In the genomic region with DNA sequence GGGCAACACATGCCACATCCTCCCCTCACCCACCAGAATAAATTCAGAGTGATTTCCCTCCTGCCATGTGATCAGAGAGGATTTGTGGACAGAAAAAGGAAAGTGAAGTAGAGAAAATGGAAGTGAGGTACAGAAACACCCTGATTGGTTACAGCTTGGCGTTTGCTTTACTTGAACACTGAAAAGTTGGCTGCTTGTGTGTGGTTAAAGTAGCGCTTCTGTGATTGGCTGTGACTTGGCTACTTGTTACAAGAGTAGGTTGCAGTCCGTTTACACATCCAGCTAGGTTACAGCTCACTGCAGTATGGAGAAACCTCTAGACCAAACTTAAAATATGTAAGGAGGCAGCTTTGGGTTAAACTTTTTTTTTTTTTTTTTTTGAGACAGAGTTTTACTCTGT, we compare ENCODE assay signal across 11 cellular contexts.
DNase-seq lines count a peak whose midpoint lies in the region; ATAC-seq and TF ChIP-seq lines count a peak whose summit lies in the region.
"Had no signal": no experiment of that assay in that cellular context is flagged by ENCODE, and none has a peak within 500 bp of the region (broad histone marks: within the 10 kb centered on the region; RNA-seq: fewer than 3 reads in every experiment).

No MANE protein-coding gene starts in this region.

- peak overlapping the region in 1 of 2 donors; percentile 64 for H3K27ac ChIP-seq in right atrium auricular region
- H3K27ac ChIP-seq: skin epidermis, testis had no signal

- H3K9me3 ChIP-seq in right atrium auricular region = no peaks in the 10 kb centered on the region
- H3K9me3 ChIP-seq: testis had no signal

- H3K4me3 Mint-ChIP-seq in IgD-negative memory B cell = peak overlapping the region; percentile 54 to 89 (median 70)
- H3K4me3 Mint-ChIP-seq in stimulated activated naive B cell treated with anti-CD40 and anti-IgM and Interleukin-4, amounts not matched to agents 10 μg/mL and 1 μg/mL and 100 μg/mL, for 72 hours = peak overlapping the region in 1 of 2 donors; percentile 17
- H3K4me3 Mint-ChIP-seq: activated naive CD4-positive, alpha-beta T cell treated with anti-CD3 and anti-CD28 coated beads, Interleukin-2, amount 50 U/mL, for 24 hours had no signal

- no peaks in the 10 kb centered on the region for H3K4me1 ChIP-seq in right atrium auricular region
- H3K4me1 ChIP-seq: testis had no signal

- peak; percentile 68 for ATAC-seq in HG02678 (IDR thresholded peaks at IDR 0.05; ENCODE audit: unreplicated experiment)
- peak; percentile 21 to 69 for ATAC-seq in stimulated activated naive B cell treated with anti-CD40 and anti-IgM and Interleukin-4, amounts not matched to agents 10 μg/mL and 1 μg/mL and 100 μg/mL, for 72 hours (replicated peaks)

- H3K36me3 Mint-ChIP-seq in IgD-negative memory B cell = peaks cover 3% of the 10 kb centered on the region
- no peaks in the 10 kb centered on the region for H3K36me3 Mint-ChIP-seq in stimulated activated naive B cell treated with anti-CD40 and anti-IgM and Interleukin-4, amounts not matched to agents 10 μg/mL and 1 μg/mL and 100 μg/mL, for 72 hours
- H3K36me3 Mint-ChIP-seq: activated naive CD4-positive, alpha-beta T cell treated with anti-CD3 and anti-CD28 coated beads, Interleukin-2, amount 50 U/mL, for 24 hours had no signal

- TF ChIP-seq CTCF in right atrium auricular region (IDR thresholded peaks at IDR 0.05) = no peak

- H3K27me3 Mint-ChIP-seq in IgD-negative memory B cell = no peaks in the 10 kb centered on the region
- H3K27me3 Mint-ChIP-seq in stimulated activated naive B cell treated with anti-CD40 and anti-IgM and Interleukin-4, amounts not matched to agents 10 μg/mL and 1 μg/mL and 100 μg/mL, for 72 hours = no peaks in the 10 kb centered on the region
- H3K27me3 Mint-ChIP-seq: activated naive CD4-positive, alpha-beta T cell treated with anti-CD3 and anti-CD28 coated beads, Interleukin-2, amount 50 U/mL, for 24 hours had no signal

- no peak overlapping the region for H3K4me3 ChIP-seq in right atrium auricular region
- H3K4me3 ChIP-seq: skin epidermis, testis had no signal

- H3K4me1 Mint-ChIP-seq in IgD-negative memory B cell = peaks cover 14 to 18% (median 14%) of the 10 kb centered on the region in 3 donors
- H3K4me1 Mint-ChIP-seq in stimulated activated naive B cell treated with anti-CD40 and anti-IgM and Interleukin-4, amounts not matched to agents 10 μg/mL and 1 μg/mL and 100 μg/mL, for 72 hours = peaks cover 15 to 42% of the 10 kb centered on the region in 2 donors
- H3K4me1 Mint-ChIP-seq: activated naive CD4-positive, alpha-beta T cell treated with anti-CD3 and anti-CD28 coated beads, Interleukin-2, amount 50 U/mL, for 24 hours had no signal

- no peaks in the 10 kb centered on the region for H3K36me3 ChIP-seq in right atrium auricular region

- DNase-seq in NK-92 treated with Interleukin-12 subunit alpha and Interleukin-12 subunit beta, amount 100 ng/mL, for 24 hours (lab: John Stamatoyannopoulos, UW) = peak; percentile 20
- DNase-seq in NK-92 (lab: John Stamatoyannopoulos, UW; ENCODE audit: unreplicated experiment) (no peak), right atrium auricular region (ENCODE audit: low spot score) (no peak), iPS-NIHi11 (ENCODE audit: low spot score) (no peak), nucleus accumbens (lab: John Stamatoyannopoulos, UW) (no peak)
- peak; percentile 27 for DNase-seq in stimulated activated naive B cell treated with anti-CD40 and anti-IgM and Interleukin-4, amounts not matched to agents 10 μg/mL and 1 μg/mL and 100 μg/mL, for 72 hours
- DNase-seq: testis had no signal

- H3K27ac Mint-ChIP-seq in IgD-negative memory B cell = peak overlapping the region; percentile 21 to 92 (median 86)
- peak overlapping the region; percentile 84 for H3K27ac Mint-ChIP-seq in stimulated activated naive B cell treated with anti-CD40 and anti-IgM and Interleukin-4, amounts not matched to agents 10 μg/mL and 1 μg/mL and 100 μg/mL, for 72 hours
- H3K27ac Mint-ChIP-seq: activated naive CD4-positive, alpha-beta T cell treated with anti-CD3 and anti-CD28 coated beads, Interleukin-2, amount 50 U/mL, for 24 hours had no signal

- H3K9me3 Mint-ChIP-seq in IgD-negative memory B cell = no peaks in the 10 kb centered on the region
- H3K9me3 Mint-ChIP-seq in stimulated activated naive B cell treated with anti-CD40 and anti-IgM and Interleukin-4, amounts not matched to agents 10 μg/mL and 1 μg/mL and 100 μg/mL, for 72 hours = no peaks in the 10 kb centered on the region

- H3K27me3 ChIP-seq in right atrium auricular region = no peaks in the 10 kb centered on the region
- H3K27me3 ChIP-seq: testis had no signal

Comparison
In these comparisons a context has a peak if more than half of its experiments do, and no peak if none do; other contexts are left out.
1. DNase-seq: peak in NK-92 treated with Interleukin-12 subunit alpha and Interleukin-12 subunit beta, amount 100 ng/mL, for 24 hours (single experiment) and stimulated activated naive B cell treated with anti-CD40 and anti-IgM and Interleukin-4, amounts not matched to agents 10 μg/mL and 1 μg/mL and 100 μg/mL, for 72 hours (single experiment); none in NK-92 (single experiment), right atrium auricular region (single experiment), iPS-NIHi11 (single experiment) and nucleus accumbens (0 of 56).